Comparison of ENCODE assay signal across 8 cellular contexts in genomic region chr20:33674294-33675126, GRCh38. TPM values are rescaled to one million over a fixed set of nuclear protein-coding genes. Genes with fewer than 3 reads are reported as not detected.
DNase-seq lines count a peak whose midpoint lies in the region; ATAC-seq and TF ChIP-seq lines count a peak whose summit lies in the region.

Gene NECAB3, minus strand, starts transcription at chr20:33674428. Its CDS starts 76 bp downstream, at chr20:33674352.

- H3K9ac ChIP-seq in NT2/D1 (ENCODE audit: insufficient read length, low read depth), result peak within 1 kb of the TSS; percentile 91

- peaks cover 25% of the 10 kb centered on the region for H3K4me1 ChIP-seq in NT2/D1 (ENCODE audit: insufficient read depth, insufficient read length)
- peaks cover 4 to 11% of the 10 kb centered on the region in 2 donors for H3K4me1 ChIP-seq in esophagus (ENCODE audit: control insufficient read depth in 2 of 2, insufficient read depth in 2 of 2, low read length in 1 of 2)
- H3K4me1 ChIP-seq in mucosa of descending colon (ENCODE audit: low read depth), result peaks cover 23% of the 10 kb centered on the region

- H3K27me3 Mint-ChIP-seq in activated T-cell treated with anti-CD3 and anti-CD28 coated beads, Interleukin-2, amount 50 U/mL, for 24 hours, result no peaks in the 10 kb centered on the region
- H3K27me3 Mint-ChIP-seq in stimulated activated naive CD8-positive, alpha-beta T cell treated with anti-CD3 and anti-CD28 coated beads, Interleukin-15, amount 100 ng/mL, for 72 hours, result no peaks in the 10 kb centered on the region

- no peaks in the 10 kb centered on the region; the same call in 1 of the 2 replicates for H3K9me3 ChIP-seq in NT2/D1 (ENCODE audit: insufficient read depth, low read length)
- no peaks in the 10 kb centered on the region for H3K9me3 ChIP-seq in esophagus (ENCODE audit: control insufficient read depth in 2 of 2, insufficient read depth in 1 of 2, low read depth in 1 of 2, low read length in 1 of 2)
- H3K9me3 ChIP-seq in mucosa of descending colon, result no peaks in the 10 kb centered on the region

- H3K27ac ChIP-seq in esophagus (ENCODE audit: low read depth in 2 of 2, low read length in 1 of 2), result peak within 1 kb of the TSS; percentile 86 to 93

- peak within 1 kb of the TSS; percentile 80 for H3K4me3 Mint-ChIP-seq in activated T-cell treated with anti-CD3 and anti-CD28 coated beads, Interleukin-2, amount 50 U/mL, for 24 hours
- peak within 1 kb of the TSS; percentile 85 to 86 for H3K4me3 Mint-ChIP-seq in stimulated activated naive CD8-positive, alpha-beta T cell treated with anti-CD3 and anti-CD28 coated beads, Interleukin-15, amount 100 ng/mL, for 72 hours

- ATAC-seq in GM18867 (IDR thresholded peaks at IDR 0.05; ENCODE audit: unreplicated experiment), result peak; percentile 77
- ATAC-seq in HG03442 (IDR thresholded peaks at IDR 0.05; ENCODE audit: unreplicated experiment), result peak; percentile 57
- ATAC-seq in mucosa of descending colon, result peak; percentile 93
- ATAC-seq in stimulated activated naive CD8-positive, alpha-beta T cell treated with anti-CD3 and anti-CD28 coated beads, Interleukin-15, amount 100 ng/mL, for 72 hours, result peak; percentile 79

- H3K27me3 ChIP-seq in NT2/D1 (ENCODE audit: insufficient read depth, insufficient read length) (no peaks in the 10 kb centered on the region), esophagus (ENCODE audit: control insufficient read depth in 1 of 2, insufficient read depth in 2 of 2, low read length in 2 of 2) (no peaks in the 10 kb centered on the region)

- peaks cover 56% of the 10 kb centered on the region for H3K36me3 Mint-ChIP-seq in activated T-cell treated with anti-CD3 and anti-CD28 coated beads, Interleukin-2, amount 50 U/mL, for 24 hours (ENCODE audit: low read depth)

- H3K9me3 Mint-ChIP-seq in activated T-cell treated with anti-CD3 and anti-CD28 coated beads, Interleukin-2, amount 50 U/mL, for 24 hours, result no peaks in the 10 kb centered on the region
- H3K9me3 Mint-ChIP-seq in stimulated activated naive CD8-positive, alpha-beta T cell treated with anti-CD3 and anti-CD28 coated beads, Interleukin-15, amount 100 ng/mL, for 72 hours, result no peaks in the 10 kb centered on the region

- peak within 1 kb of the TSS; percentile 76 for H3K27ac Mint-ChIP-seq in activated T-cell treated with anti-CD3 and anti-CD28 coated beads, Interleukin-2, amount 50 U/mL, for 24 hours
- H3K27ac Mint-ChIP-seq in stimulated activated naive CD8-positive, alpha-beta T cell treated with anti-CD3 and anti-CD28 coated beads, Interleukin-15, amount 100 ng/mL, for 72 hours, result peak within 1 kb of the TSS; percentile 36 to 82

- 4 to 7% methylated on average over 43 to 73 of the region's 73 CpGs for WGBS in esophagus, 2 donors

- peak; percentile 94 for DNase-seq in AG08396 (ENCODE audit: low spot score)
- DNase-seq in NT2/D1 (ENCODE audit: low read depth, low spot score), result no peak
- peak; percentile 82 for DNase-seq in activated T-cell treated with anti-CD3 and anti-CD28 coated beads, Interleukin-2, amount 50 U/mL, for 24 hours
- peak; percentile 86 to 93 (median 90) for DNase-seq in mucosa of descending colon
- peak; percentile 52 to 67 for DNase-seq in stimulated activated naive CD8-positive, alpha-beta T cell treated with anti-CD3 and anti-CD28 coated beads, Interleukin-15, amount 100 ng/mL, for 72 hours

- TF ChIP-seq CTCF in mucosa of descending colon (IDR thresholded peaks at IDR 0.05), result no peak

- peaks cover 70% of the 10 kb centered on the region for H3K36me3 ChIP-seq in NT2/D1 (ENCODE audit: insufficient read depth, insufficient read length, low read length)
- peaks cover 0 to 10% of the 10 kb centered on the region in 2 donors for H3K36me3 ChIP-seq in esophagus (ENCODE audit: control insufficient read depth in 2 of 2, insufficient read depth in 2 of 2, low read length in 1 of 2)
- no peaks in the 10 kb centered on the region for H3K36me3 ChIP-seq in mucosa of descending colon (ENCODE audit: low read depth)

- H3K4me1 Mint-ChIP-seq in activated T-cell treated with anti-CD3 and anti-CD28 coated beads, Interleukin-2, amount 50 U/mL, for 24 hours (ENCODE audit: low read depth), result peaks cover 39% of the 10 kb centered on the region
- peaks cover 64% of the 10 kb centered on the region for H3K4me1 Mint-ChIP-seq in stimulated activated naive CD8-positive, alpha-beta T cell treated with anti-CD3 and anti-CD28 coated beads, Interleukin-15, amount 100 ng/mL, for 72 hours

- peak within 1 kb of the TSS; percentile 81 for H3K4me3 ChIP-seq in NT2/D1 (ENCODE audit: insufficient read length, low read depth)
- H3K4me3 ChIP-seq in esophagus (ENCODE audit: low read depth in 1 of 2, low read length in 2 of 2), result peak within 1 kb of the TSS; percentile 59 to 77
- H3K4me3 ChIP-seq in mucosa of descending colon, result peak within 1 kb of the TSS; percentile 57

- intact Hi-C loops in mucosa of descending colon (cut with DNase I, micrococcal nuclease), result no loop called here

RNA-seq across cellular contexts. Expression of gene NECAB3, which starts in this region (rescaled TPM):
- polyA plus RNA-seq in esophagus, result 10 to 100 TPM; 13.5 to 18.4 TPM
- total RNA-seq in mucosa of descending colon, result 10 to 100 TPM; 50.7 to 55.7 (median 51.7) TPM
